Comparison of ENCODE assay signal across 20 cellular contexts in the genomic region with DNA sequence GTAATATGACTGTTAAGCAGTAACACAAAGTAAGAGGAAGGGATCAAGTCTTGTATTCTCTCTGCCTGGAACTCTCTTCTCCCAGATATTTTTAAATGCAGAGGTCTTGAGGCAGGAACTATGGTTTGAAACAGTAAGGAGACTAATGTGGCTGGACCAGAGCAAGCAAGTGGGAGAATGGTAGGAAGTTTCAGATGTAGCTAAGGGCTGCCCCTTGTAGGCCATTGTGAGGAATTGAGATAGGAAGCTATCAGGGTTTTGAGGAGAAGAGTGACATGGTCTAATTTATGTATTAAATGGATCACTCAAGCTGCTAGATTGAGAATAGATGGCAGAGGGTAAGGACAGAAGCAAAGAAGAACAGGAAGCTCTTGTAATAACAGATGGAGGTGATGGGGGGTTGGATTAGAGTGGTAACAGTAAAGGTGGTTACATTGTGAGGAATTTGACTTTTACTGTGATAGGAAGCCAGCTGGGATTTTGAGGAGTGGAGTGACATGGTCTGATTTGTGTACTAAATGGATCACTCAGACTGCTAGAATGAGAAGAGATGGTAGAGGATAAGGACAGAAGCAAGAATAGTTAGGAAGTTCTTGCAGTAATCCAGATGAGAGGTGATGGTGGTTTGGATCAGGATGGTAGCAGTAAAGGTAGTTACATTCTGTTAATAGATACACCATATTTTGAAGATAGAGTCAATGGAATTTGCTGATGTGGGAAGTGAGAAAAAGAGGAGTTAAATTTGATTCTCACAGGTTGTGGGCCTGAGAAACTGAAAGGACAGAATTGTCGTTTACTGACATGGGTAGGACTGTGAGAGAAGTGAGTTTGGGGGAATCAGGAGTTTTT. TPM values are rescaled to one million over a fixed set of nuclear protein-coding genes. Genes with fewer than 3 reads are reported as not detected.
DNase-seq lines count a peak whose midpoint lies in the region; ATAC-seq, FAIRE-seq and TF ChIP-seq lines count a peak whose summit lies in the region.
"Had no signal": no experiment of that assay in that cellular context is flagged by ENCODE, and none has a peak within 500 bp of the region (broad histone marks: within the 10 kb centered on the region; RNA-seq: fewer than 3 reads in every experiment).

No MANE protein-coding gene starts in this region.

- no peaks in the 10 kb centered on the region for H3K9me3 ChIP-seq in A549
- no peaks in the 10 kb centered on the region for H3K9me3 ChIP-seq in OCI-LY3 (ENCODE audit: insufficient read depth, low read length)
- no peaks in the 10 kb centered on the region for H3K9me3 ChIP-seq in right cardiac atrium (ENCODE audit: control insufficient read depth, low read length)
- no peaks in the 10 kb centered on the region for H3K9me3 ChIP-seq in BE2C
- H3K9me3 ChIP-seq: Caco-2, thyroid gland had no signal

- H3K9ac ChIP-seq in OCI-LY3 (ENCODE audit: low read length) = no peak overlapping the region

- TF ChIP-seq CTCF in A549 (IDR thresholded peaks at IDR 0.05) (no peak), GM13977 (IDR thresholded peaks at IDR 0.05; ENCODE audit: extremely low read depth, insufficient read depth, missing control alignments) (peak; percentile 19), OCI-LY3 (IDR thresholded peaks at IDR 0.05; ENCODE audit: low read depth, low read length) (no peak), BE2C (IDR thresholded peaks at IDR 0.05; ENCODE audit: low read depth, low read length) (no peak)

- in situ Hi-C loops in GM13977 (cut with MboI; ENCODE audit: low pct_unique_long_range_greater_than_20kb, low sequenced_read_pairs, unreplicated experiment) = loop anchor here (10.0 kb wide), 1 partner anchor 155 kb away; a partner anchor contains a TSS

- no peak for DNase-seq in A549 (ENCODE audit: low read depth in 1 of 2, low spot score in 1 of 2)
- DNase-seq in GM13977 (ENCODE audit: low spot score) = no peak
- no peak for DNase-seq in right cardiac atrium
- no peak for DNase-seq in BE2C
- no peak for DNase-seq in GF-D8 (lab: John Stamatoyannopoulos, UW)
- DNase-seq in RPMI8226 = no peak
- no peak for DNase-seq in putamen (ENCODE audit: low spot score)
- DNase-seq: activated CD4-positive, alpha-beta T cell treated with anti-CD3 and anti-CD28 coated beads for 4 hours; activated naive CD4-positive, alpha-beta T cell treated with anti-CD3 and anti-CD28 coated beads, Interleukin-2, amount 50 U/mL, for 16 hours; activated T-cell treated with anti-CD3 and anti-CD28 coated beads for 4 hours; brain microvascular endothelial cell; Caco-2; effector memory CD8-positive, alpha-beta T cell; KG1; NCI-H1436; nucleus accumbens; stimulated activated CD4-positive, alpha-beta T cell treated with anti-CD3 and anti-CD28 coated beads, Interleukin-4, amount 100 ng/mL, for 4 hours; thyroid gland had no signal

- H3K4me3 ChIP-seq in A549 (no peak overlapping the region), OCI-LY3 (ENCODE audit: low read length) (no peak overlapping the region), right cardiac atrium (ENCODE audit: low read length) (no peak overlapping the region), BE2C (ENCODE audit: low read depth, low read length) (no peak overlapping the region)
- H3K4me3 ChIP-seq: thyroid gland had no signal

- no peaks in the 10 kb centered on the region for H3K36me3 ChIP-seq in OCI-LY3 (replicated peaks; ENCODE audit: low read depth, low read length)
- H3K36me3 ChIP-seq in BE2C = no peaks in the 10 kb centered on the region
- H3K36me3 ChIP-seq: brain microvascular endothelial cell, thyroid gland had no signal

- H3K27me3 ChIP-seq in OCI-LY3 (ENCODE audit: low read depth, low read length) (no peaks in the 10 kb centered on the region), right cardiac atrium (ENCODE audit: control insufficient read depth, insufficient read depth) (no peaks in the 10 kb centered on the region), BE2C (no peaks in the 10 kb centered on the region)
- H3K27me3 ChIP-seq: brain microvascular endothelial cell, thyroid gland had no signal

- CTCF ChIA-PET in A549 (lab: Yijun Ruan, JAX) = interaction anchor here (0.5 to 1.6 kb wide), 3 partner anchors 9 to 181 kb away, joined by 3 to 4 read pairs (median 3); no protein-coding TSS in a partner anchor

- no peak for TF ChIP-seq EP300 in A549 (IDR thresholded peaks at IDR 0.05)

- H3K4me2 ChIP-seq in A549 (no peak overlapping the region), OCI-LY3 (ENCODE audit: low read length) (peak overlapping the region; percentile 15; the same call in 1 of the 2 replicates)

- H3K79me2 ChIP-seq in OCI-LY3 (ENCODE audit: low read length) = peaks cover 34% of the 10 kb centered on the region

- H3K27ac ChIP-seq in A549 (no peak overlapping the region), OCI-LY3 (ENCODE audit: low read length) (no peak overlapping the region), right cardiac atrium (ENCODE audit: low read length) (peak overlapping the region; percentile 53)
- H3K27ac ChIP-seq: brain microvascular endothelial cell, thyroid gland had no signal

- WGBS in A549 (ENCODE audit: missing lambda C conversion rate) = 92% methylated on average over 1 of the region's 1 CpG
- WGBS in right cardiac atrium = 25% methylated on average over 1 of the region's 1 CpG

- POLR2A ChIA-PET in A549 (lab: Yijun Ruan, JAX) = no interaction called here

- TF ChIP-seq RAD21 in A549 (conservative IDR thresholded peaks at IDR 0.05 in 1 of 2, IDR thresholded peaks at IDR 0.05 in 1 of 2) = 0 out of 5 replicates have a peak, but pooled peaks of 1 of the 2 experiments have one; percentile 6

- H3K4me1 ChIP-seq in A549 (peaks cover 6% of the 10 kb centered on the region; the same call in 2 of the 3 replicates), OCI-LY3 (ENCODE audit: low read length) (peaks cover 42% of the 10 kb centered on the region), right cardiac atrium (ENCODE audit: control insufficient read depth, insufficient read depth, low read length) (peaks cover 15% of the 10 kb centered on the region), BE2C (no peaks in the 10 kb centered on the region)

- H4K20me1 ChIP-seq in OCI-LY3 (ENCODE audit: insufficient read depth, low read length) = peaks cover 50% of the 10 kb centered on the region

- intact Hi-C loops in right cardiac atrium (cut with DNase I) = no loop called here

- FAIRE-seq in A549 (lab: Jason Lieb, UNC) = no peak

- no peak overlapping the region for H2AFZ ChIP-seq in OCI-LY3 (ENCODE audit: low read depth, low read length)

- peak in 1 of 2 experiments; percentile 33; a peak in 1 of 6 replicates for ATAC-seq in A549
- no peak for ATAC-seq in right cardiac atrium
- ATAC-seq: effector memory CD8-positive, alpha-beta T cell had no signal

- no peak for TF ChIP-seq POLR2A in A549 (IDR thresholded peaks at IDR 0.05; ENCODE audit: low read length)

TF ChIP-seq in A549, 52 proteins besides CTCF, POLR2A, EP300 and RAD21:
- TF ChIP-seq EHF (CRISPR knock-in tag; IDR thresholded peaks at IDR 0.05) (no peak), HOXB13 (CRISPR knock-in tag; IDR thresholded peaks at IDR 0.05; ENCODE audit: low read depth) (no peak), MAFK (IDR thresholded peaks at IDR 0.05; ENCODE audit: partially characterized antibody) (peak; percentile 7)

RNA-seq across cellular contexts. Expression of a gene that starts 55.7 kb away (rescaled TPM):
- polyA plus RNA-seq in A549 (2011; rRNA removed) (4.5 and 7.0 TPM in 2 replicates), A549 (2017; fragmentation: RNase III; extraction: RNeasy Plus Mini Kit Qiagen cat#74134 plus additional on column Dnase treatment) (4.6 to 5.1 TPM (median 4.6 TPM) in 3 replicates), right cardiac atrium (0.07 TPM)
- 3.9 and 5.8 TPM in 2 replicates for polyA plus RNA-seq in A549 (2012; cell fraction: cytosol; rRNA removed)
- polyA plus RNA-seq in A549 (2012; cell fraction: nucleus; rRNA removed) = 5.5 and 5.6 TPM in 2 replicates
- 16.8 and 17.5 TPM in 2 replicates for polyA minus RNA-seq in A549 (2011; rRNA and poly(A)+ RNA removed)
- under 1 TPM; 0.21 to 0.39 (median 0.24) TPM for total RNA-seq in right cardiac atrium
- polyA plus RNA-seq in BE2C (2012; ENCODE audit: insufficient read depth, insufficient read length, low read depth) = not detected
- total RNA-seq: NCI-H460 had no signal
